ENCODE assay signal across 15 cellular contexts in the genomic region with DNA sequence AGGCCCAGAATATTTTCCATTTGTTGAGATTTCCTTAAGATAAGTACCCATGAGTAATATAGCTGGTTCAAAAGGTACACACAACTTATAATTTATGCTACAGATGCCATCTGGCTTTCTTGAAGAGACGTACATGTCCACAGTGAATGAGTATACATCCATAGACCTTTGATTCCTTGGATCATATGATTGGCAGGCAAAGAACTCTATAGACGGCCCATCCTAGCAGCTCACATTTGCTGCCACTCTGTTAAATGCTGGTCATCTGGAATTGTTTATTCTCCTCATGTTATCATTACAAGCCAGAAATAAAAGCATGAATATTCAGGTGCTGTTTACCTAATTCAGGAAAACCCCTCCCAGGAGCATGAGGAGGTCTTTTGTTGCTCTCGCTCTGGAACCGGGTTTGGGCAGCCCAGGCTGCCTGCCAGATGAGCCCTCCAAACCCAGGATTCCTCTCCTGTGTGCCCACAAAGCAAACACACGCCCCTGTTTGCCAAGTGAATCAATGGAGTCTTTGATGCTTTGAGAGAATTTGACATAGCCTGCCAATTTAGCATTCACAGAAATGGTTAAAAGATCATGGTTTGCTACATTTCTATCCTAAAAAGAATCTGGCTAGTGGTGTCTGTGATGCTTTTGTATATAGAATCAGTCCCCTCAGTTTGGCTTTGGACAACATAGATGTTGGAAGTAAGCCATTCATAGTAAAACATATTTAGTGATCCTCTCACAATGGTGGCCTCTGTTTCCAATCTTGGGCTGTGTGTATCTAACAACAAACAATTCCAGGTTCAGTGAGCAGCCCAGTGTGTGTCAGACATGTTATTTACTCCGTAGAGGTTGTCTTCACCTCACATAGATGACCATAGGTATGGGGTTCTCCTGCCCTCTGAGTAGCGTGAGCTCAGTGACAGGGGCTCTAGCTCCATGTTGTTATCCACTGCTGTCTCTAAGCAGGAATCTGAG. TPM values are rescaled to one million over a fixed set of nuclear protein-coding genes. Genes with fewer than 3 reads are reported as not detected.
DNase-seq lines count a peak whose midpoint lies in the region; ATAC-seq and TF ChIP-seq lines count a peak whose summit lies in the region.
"Had no signal": no experiment of that assay in that cellular context is flagged by ENCODE, and none has a peak within 500 bp of the region (broad histone marks: within the 10 kb centered on the region; RNA-seq: fewer than 3 reads in every experiment).

No MANE protein-coding gene starts in this region.

- no peak for DNase-seq in CD4-positive, CD25-positive, alpha-beta regulatory T cell
- DNase-seq in NCI-H2029 treated with DMSO at 0.1 percent for 48 hours (lab: John Stamatoyannopoulos, UW) (peak; percentile 74), body of pancreas (peak in 2 of 4 donors; percentile 21 to 38), epidermal melanocyte (ENCODE audit: insufficient read length, low spot score) (no peak), coronary artery (ENCODE audit: low spot score) (no peak), SIG-M5 treated with dmso at 0.1 percent for 504 hours (lab: John Stamatoyannopoulos, UW; ENCODE audit: unreplicated experiment) (no peak)
- DNase-seq: activated effector memory CD4-positive, alpha-beta T cell treated with anti-CD3 and anti-CD28 coated beads, Interleukin-2, amount 50 U/mL, for 16 hours; islet precursor cell; NCI-H1417 treated with DMSO at 0.1 percent for 48 hours; NCI-H526; T1000 had no signal

- H3K27me3 Mint-ChIP-seq in CD4-positive, CD25-positive, alpha-beta regulatory T cell, result no peaks in the 10 kb centered on the region

- WGBS in body of pancreas, 2 donors, result 63 to 74% methylated on average over 7 of the region's 7 CpGs

- peaks cover 10 to 17% (median 12%) of the 10 kb centered on the region in 4 donors for H3K4me1 Mint-ChIP-seq in CD4-positive, CD25-positive, alpha-beta regulatory T cell

- H3K4me3 Mint-ChIP-seq in CD4-positive, CD25-positive, alpha-beta regulatory T cell, result no peak overlapping the region

- H3K36me3 ChIP-seq in CD4-positive, CD25-positive, alpha-beta regulatory T cell (ENCODE audit: control insufficient read depth, insufficient read depth, low read length), result peaks cover 78% of the 10 kb centered on the region
- H3K36me3 ChIP-seq in body of pancreas (replicated peaks in 1 of 2; ENCODE audit: insufficient read depth in 1 of 2, low read depth in 2 of 2) (peaks cover 21 to 45% of the 10 kb centered on the region in 2 donors), mucosa of rectum (ENCODE audit: control insufficient read depth in 2 of 2, insufficient read depth in 2 of 2, low read length in 2 of 2) (peaks cover 70 to 75% of the 10 kb centered on the region in 2 donors)

- H3K9ac ChIP-seq in mucosa of rectum (ENCODE audit: low read depth in 1 of 2, low read length in 2 of 2), result no peak overlapping the region
- H3K9ac ChIP-seq: parathyroid adenoma had no signal

- H3K4me1 ChIP-seq in CD4-positive, CD25-positive, alpha-beta regulatory T cell (ENCODE audit: control insufficient read depth, insufficient read depth, low read length, poor library complexity, severe bottlenecking), result peaks cover 8% of the 10 kb centered on the region
- H3K4me1 ChIP-seq in body of pancreas (no peaks in the 10 kb centered on the region), mucosa of rectum (ENCODE audit: control insufficient read depth in 2 of 2, insufficient read depth in 2 of 2, low read length in 2 of 2) (peaks cover 3 to 7% of the 10 kb centered on the region in 2 donors)

- peak overlapping the region in 2 of 3 donors; percentile 26 to 65 for H3K27ac Mint-ChIP-seq in CD4-positive, CD25-positive, alpha-beta regulatory T cell

- intact Hi-C loops in body of pancreas (cut with DNase I), result no loop called here

- H3K9me3 ChIP-seq in CD4-positive, CD25-positive, alpha-beta regulatory T cell (ENCODE audit: control insufficient read depth in 2 of 2, low read length in 2 of 2), result no peaks in the 10 kb centered on the region
- H3K9me3 ChIP-seq in body of pancreas (no peaks in the 10 kb centered on the region), mucosa of rectum (ENCODE audit: control insufficient read depth in 2 of 2, low read length in 2 of 2) (no peaks in the 10 kb centered on the region)

- no peaks in the 10 kb centered on the region for H3K9me3 Mint-ChIP-seq in CD4-positive, CD25-positive, alpha-beta regulatory T cell

- peaks cover 65% of the 10 kb centered on the region for H3K36me3 Mint-ChIP-seq in CD4-positive, CD25-positive, alpha-beta regulatory T cell

- no peak for TF ChIP-seq CTCF in body of pancreas (IDR thresholded peaks at IDR 0.05)
- no peak for TF ChIP-seq CTCF in coronary artery (IDR thresholded peaks at IDR 0.05)

- no peak overlapping the region for H3K27ac ChIP-seq in CD4-positive, CD25-positive, alpha-beta regulatory T cell (ENCODE audit: insufficient read depth, low read length, poor library complexity, severe bottlenecking)
- peak overlapping the region in 1 of 4 donors; percentile 57 for H3K27ac ChIP-seq in body of pancreas
- H3K27ac ChIP-seq in mucosa of rectum (ENCODE audit: low read depth in 2 of 2, low read length in 2 of 2), result peak overlapping the region; percentile 56 to 66
- H3K27ac ChIP-seq in coronary artery, result no peak overlapping the region
- H3K27ac ChIP-seq: parathyroid adenoma had no signal

- H3K4me3 ChIP-seq in CD4-positive, CD25-positive, alpha-beta regulatory T cell (ENCODE audit: low read depth, low read length), result no peak overlapping the region
- no peak overlapping the region for H3K4me3 ChIP-seq in body of pancreas
- no peak overlapping the region for H3K4me3 ChIP-seq in mucosa of rectum (ENCODE audit: low read length in 2 of 2)
- H3K4me3 ChIP-seq in coronary artery, result no peak overlapping the region
- H3K4me3 ChIP-seq: K562 had no signal

- no peak for ATAC-seq in CD4-positive, CD25-positive, alpha-beta regulatory T cell (ENCODE audit: low read depth in 2 of 2)
- peak; percentile 73 for ATAC-seq in body of pancreas
- no peak for ATAC-seq in GM18502 (IDR thresholded peaks at IDR 0.05; ENCODE audit: poor library complexity, unreplicated experiment)
- ATAC-seq: K562 had no signal

- no peak for TF ChIP-seq POLR2A in body of pancreas (IDR thresholded peaks at IDR 0.05)

- no peaks in the 10 kb centered on the region for H3K27me3 ChIP-seq in CD4-positive, CD25-positive, alpha-beta regulatory T cell (ENCODE audit: control insufficient read depth, insufficient read depth, low read length)
- H3K27me3 ChIP-seq in body of pancreas, result no peaks in the 10 kb centered on the region
- no peaks in the 10 kb centered on the region for H3K27me3 ChIP-seq in mucosa of rectum (ENCODE audit: control insufficient read depth in 2 of 2, insufficient read depth in 2 of 2, low read length in 2 of 2)

RNA-seq across cellular contexts. Expression of a gene that starts 17.5 kb away (rescaled TPM):
- 540 TPM for total RNA-seq in CD4-positive, CD25-positive, alpha-beta regulatory T cell
- polyA plus RNA-seq in CD4-positive, CD25-positive, alpha-beta regulatory T cell, result 10 to 100 TPM; 30.4 to 36.1 (median 33.0) TPM
- 10 to 100 TPM; 40.0 to 87.7 TPM for total RNA-seq in body of pancreas

Comparison
In these comparisons a context has a peak if more than half of its experiments do, and no peak if none do; other contexts are left out.
1. H3K27ac ChIP-seq: peak in mucosa of rectum (2 of 2); none in CD4-positive, CD25-positive, alpha-beta regulatory T cell (single experiment) and coronary artery (0 of 2).